Comparison of ENCODE assay signal across 2 cellular contexts in the genomic region with DNA sequence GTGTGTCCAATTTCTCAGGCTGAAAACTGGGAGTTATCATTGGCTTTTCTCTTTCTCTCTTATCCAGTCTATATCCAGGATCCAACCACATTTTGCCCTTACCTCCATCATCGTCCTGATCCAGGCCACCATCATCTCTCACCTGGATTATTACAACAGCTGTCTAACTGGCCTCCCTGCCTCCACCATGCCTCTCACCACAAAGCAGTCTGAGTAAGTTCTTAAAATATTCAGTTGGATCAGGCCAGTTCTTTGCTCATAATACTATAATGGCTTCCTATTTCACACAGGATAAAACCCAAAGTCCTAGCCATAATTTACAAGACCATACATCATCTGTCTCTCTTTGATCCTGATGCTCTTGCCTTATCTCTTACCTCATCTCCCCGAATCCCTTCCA.
TF ChIP-seq lines count a peak whose summit lies in the region.

No MANE protein-coding gene starts in this region.

TF ChIP-seq in IMR-90, 13 proteins besides CTCF, POLR2A, EP300 and RAD21:
- TF ChIP-seq RFX5 (IDR thresholded peaks at IDR 0.05; ENCODE audit: low read depth, low read length), result no peak
- TF ChIP-seq MAFK (IDR thresholded peaks at IDR 0.05; ENCODE audit: low read depth, low read length), result no peak
- no peak for TF ChIP-seq MXI1 (IDR thresholded peaks at IDR 0.05; ENCODE audit: borderline replicate concordance, low read depth, low read length)
- TF ChIP-seq, protein P1, sequence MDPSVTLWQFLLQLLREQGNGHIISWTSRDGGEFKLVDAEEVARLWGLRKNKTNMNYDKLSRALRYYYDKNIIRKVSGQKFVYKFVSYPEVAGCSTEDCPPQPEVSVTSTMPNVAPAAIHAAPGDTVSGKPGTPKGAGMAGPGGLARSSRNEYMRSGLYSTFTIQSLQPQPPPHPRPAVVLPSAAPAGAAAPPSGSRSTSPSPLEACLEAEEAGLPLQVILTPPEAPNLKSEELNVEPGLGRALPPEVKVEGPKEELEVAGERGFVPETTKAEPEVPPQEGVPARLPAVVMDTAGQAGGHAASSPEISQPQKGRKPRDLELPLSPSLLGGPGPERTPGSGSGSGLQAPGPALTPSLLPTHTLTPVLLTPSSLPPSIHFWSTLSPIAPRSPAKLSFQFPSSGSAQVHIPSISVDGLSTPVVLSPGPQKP (IDR thresholded peaks at IDR 0.05; ENCODE audit: borderline replicate concordance, low read depth, low read length), result no peak
TF ChIP-seq in IMR-90: peak in this region for 0.

TF ChIP-seq in GM23338, 12 proteins besides CTCF, POLR2A, EP300 and RAD21:
- TF ChIP-seq, protein P2, sequence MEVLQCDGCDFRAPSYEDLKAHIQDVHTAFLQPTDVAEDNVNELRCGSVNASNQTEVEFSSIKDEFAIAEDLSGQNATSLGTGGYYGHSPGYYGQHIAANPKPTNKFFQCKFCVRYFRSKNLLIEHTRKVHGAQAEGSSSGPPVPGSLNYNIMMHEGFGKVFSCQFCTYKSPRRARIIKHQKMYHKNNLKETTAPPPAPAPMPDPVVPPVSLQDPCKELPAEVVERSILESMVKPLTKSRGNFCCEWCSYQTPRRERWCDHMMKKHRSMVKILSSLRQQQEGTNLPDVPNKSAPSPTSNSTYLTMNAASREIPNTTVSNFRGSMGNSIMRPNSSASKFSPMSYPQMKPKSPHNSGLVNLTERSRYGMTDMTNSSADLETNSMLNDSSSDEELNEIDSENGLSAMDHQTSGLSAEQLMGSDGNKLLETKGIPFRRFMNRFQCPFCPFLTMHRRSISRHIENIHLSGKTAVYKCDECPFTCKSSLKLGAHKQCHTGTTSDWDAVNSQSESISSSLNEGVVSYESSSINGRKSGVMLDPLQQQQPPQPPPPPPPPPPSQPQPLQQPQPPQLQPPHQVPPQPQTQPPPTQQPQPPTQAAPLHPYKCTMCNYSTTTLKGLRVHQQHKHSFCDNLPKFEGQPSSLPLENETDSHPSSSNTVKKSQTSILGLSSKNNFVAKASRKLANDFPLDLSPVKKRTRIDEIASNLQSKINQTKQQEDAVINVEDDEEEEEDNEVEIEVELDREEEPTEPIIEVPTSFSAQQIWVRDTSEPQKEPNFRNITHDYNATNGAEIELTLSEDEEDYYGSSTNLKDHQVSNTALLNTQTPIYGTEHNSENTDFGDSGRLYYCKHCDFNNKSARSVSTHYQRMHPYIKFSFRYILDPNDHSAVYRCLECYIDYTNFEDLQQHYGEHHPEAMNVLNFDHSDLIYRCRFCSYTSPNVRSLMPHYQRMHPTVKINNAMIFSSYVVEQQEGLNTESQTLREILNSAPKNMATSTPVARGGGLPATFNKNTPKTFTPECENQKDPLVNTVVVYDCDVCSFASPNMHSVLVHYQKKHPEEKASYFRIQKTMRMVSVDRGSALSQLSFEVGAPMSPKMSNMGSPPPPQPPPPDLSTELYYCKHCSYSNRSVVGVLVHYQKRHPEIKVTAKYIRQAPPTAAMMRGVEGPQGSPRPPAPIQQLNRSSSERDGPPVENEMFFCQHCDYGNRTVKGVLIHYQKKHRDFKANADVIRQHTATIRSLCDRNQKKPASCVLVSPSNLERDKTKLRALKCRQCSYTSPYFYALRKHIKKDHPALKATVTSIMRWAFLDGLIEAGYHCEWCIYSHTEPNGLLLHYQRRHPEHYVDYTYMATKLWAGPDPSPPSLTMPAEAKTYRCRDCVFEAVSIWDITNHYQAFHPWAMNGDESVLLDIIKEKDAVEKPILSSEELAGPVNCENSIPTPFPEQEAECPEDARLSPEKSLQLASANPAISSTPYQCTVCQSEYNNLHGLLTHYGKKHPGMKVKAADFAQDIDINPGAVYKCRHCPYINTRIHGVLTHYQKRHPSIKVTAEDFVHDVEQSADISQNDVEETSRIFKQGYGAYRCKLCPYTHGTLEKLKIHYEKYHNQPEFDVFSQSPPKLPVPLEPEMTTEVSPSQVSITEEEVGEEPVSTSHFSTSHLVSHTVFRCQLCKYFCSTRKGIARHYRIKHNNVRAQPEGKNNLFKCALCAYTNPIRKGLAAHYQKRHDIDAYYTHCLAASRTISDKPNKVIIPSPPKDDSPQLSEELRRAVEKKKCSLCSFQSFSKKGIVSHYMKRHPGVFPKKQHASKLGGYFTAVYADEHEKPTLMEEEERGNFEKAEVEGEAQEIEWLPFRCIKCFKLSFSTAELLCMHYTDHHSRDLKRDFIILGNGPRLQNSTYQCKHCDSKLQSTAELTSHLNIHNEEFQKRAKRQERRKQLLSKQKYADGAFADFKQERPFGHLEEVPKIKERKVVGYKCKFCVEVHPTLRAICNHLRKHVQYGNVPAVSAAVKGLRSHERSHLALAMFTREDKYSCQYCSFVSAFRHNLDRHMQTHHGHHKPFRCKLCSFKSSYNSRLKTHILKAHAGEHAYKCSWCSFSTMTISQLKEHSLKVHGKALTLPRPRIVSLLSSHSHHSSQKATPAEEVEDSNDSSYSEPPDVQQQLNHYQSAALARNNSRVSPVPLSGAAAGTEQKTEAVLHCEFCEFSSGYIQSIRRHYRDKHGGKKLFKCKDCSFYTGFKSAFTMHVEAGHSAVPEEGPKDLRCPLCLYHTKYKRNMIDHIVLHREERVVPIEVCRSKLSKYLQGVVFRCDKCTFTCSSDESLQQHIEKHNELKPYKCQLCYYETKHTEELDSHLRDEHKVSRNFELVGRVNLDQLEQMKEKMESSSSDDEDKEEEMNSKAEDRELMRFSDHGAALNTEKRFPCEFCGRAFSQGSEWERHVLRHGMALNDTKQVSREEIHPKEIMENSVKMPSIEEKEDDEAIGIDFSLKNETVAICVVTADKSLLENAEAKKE (CRISPR knock-in tag; IDR thresholded peaks at IDR 0.05), result no peak
- TF ChIP-seq POLR2AphosphoS5 (IDR thresholded peaks at IDR 0.05; ENCODE audit: low read depth), result no peak
- no peak for TF ChIP-seq NANOG (IDR thresholded peaks at IDR 0.05; ENCODE audit: borderline replicate concordance)
- TF ChIP-seq, protein P3, sequence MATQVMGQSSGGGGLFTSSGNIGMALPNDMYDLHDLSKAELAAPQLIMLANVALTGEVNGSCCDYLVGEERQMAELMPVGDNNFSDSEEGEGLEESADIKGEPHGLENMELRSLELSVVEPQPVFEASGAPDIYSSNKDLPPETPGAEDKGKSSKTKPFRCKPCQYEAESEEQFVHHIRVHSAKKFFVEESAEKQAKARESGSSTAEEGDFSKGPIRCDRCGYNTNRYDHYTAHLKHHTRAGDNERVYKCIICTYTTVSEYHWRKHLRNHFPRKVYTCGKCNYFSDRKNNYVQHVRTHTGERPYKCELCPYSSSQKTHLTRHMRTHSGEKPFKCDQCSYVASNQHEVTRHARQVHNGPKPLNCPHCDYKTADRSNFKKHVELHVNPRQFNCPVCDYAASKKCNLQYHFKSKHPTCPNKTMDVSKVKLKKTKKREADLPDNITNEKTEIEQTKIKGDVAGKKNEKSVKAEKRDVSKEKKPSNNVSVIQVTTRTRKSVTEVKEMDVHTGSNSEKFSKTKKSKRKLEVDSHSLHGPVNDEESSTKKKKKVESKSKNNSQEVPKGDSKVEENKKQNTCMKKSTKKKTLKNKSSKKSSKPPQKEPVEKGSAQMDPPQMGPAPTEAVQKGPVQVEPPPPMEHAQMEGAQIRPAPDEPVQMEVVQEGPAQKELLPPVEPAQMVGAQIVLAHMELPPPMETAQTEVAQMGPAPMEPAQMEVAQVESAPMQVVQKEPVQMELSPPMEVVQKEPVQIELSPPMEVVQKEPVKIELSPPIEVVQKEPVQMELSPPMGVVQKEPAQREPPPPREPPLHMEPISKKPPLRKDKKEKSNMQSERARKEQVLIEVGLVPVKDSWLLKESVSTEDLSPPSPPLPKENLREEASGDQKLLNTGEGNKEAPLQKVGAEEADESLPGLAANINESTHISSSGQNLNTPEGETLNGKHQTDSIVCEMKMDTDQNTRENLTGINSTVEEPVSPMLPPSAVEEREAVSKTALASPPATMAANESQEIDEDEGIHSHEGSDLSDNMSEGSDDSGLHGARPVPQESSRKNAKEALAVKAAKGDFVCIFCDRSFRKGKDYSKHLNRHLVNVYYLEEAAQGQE (IDR thresholded peaks at IDR 0.05; ENCODE audit: unreplicated experiment), result no peak
TF ChIP-seq in GM23338: peak in this region for 0.
